ENCODE assay signal across 17 cellular contexts in genomic region chr6:55255061-55255571, GRCh38.
"Had no signal": no experiment of that assay in that cellular context is flagged by ENCODE, and none has a peak within 500 bp of the region (broad histone marks: within the 10 kb centered on the region; RNA-seq: fewer than 3 reads in every experiment).

No MANE protein-coding gene starts in this region.

- DNase-seq: activated CD4-positive, alpha-beta T cell treated with anti-CD3 and anti-CD28 coated beads, Interleukin-2, amount 50 U/mL, for 1 hour; activated CD4-positive, CD25-positive, alpha-beta regulatory T cell treated with anti-CD3 and anti-CD28 coated beads, Interleukin-2, amount 50 U/mL, for 72 hours; activated CD8-positive, alpha-beta memory T cell treated with anti-CD3 and anti-CD28 coated beads, Interleukin-2, amount 50 U/mL, for 4 hours; activated naive CD4-positive, alpha-beta T cell treated with anti-CD3 and anti-CD28 coated beads for 36 hours; activated T-cell treated with anti-CD3 and anti-CD28 coated beads, Interleukin-2, amount 50 U/mL, for 4 hours; body of pancreas; dermis blood vessel endothelial cell; effector memory CD4-positive, alpha-beta T cell; hippocampal formation; left ventricle myocardium inferior; mammary epithelial cell; midbrain; stimulated activated CD4-positive, alpha-beta T cell treated with anti-CD3 and anti-CD28 coated beads, Interleukin-12 subunit alpha, Interleukin-12 subunit beta, amount 100 ng/mL, for 4 hours; stimulated activated CD4-positive, alpha-beta T cell treated with anti-CD3 and anti-CD28 coated beads, Interleukin-1b, Interleukin-23, amount 100 ng/mL, for 48 hours had no signal

- H3K36me3 ChIP-seq: left ventricle myocardium inferior, prostate gland, right atrium auricular region had no signal

- H3K27me3 ChIP-seq: body of pancreas, right atrium auricular region had no signal

- H3K4me1 ChIP-seq: body of pancreas, left ventricle myocardium inferior, prostate gland, right atrium auricular region had no signal

- H3K27ac ChIP-seq: body of pancreas, epithelial cell of prostate, left ventricle myocardium inferior, prostate gland, right atrium auricular region had no signal

- H3K4me3 ChIP-seq: body of pancreas, left ventricle myocardium inferior, prostate gland, right atrium auricular region had no signal

- H3K9me3 ChIP-seq: body of pancreas, left ventricle myocardium inferior, prostate gland, right atrium auricular region had no signal

- ATAC-seq: activated T-cell treated with anti-CD3 and anti-CD28 coated beads, Interleukin-2, amount 50 U/mL, for 4 hours; body of pancreas had no signal
